ENCODE assay signal across 16 cellular contexts in genomic region chr11:107263865-107264563, GRCh38.
A peak's percentile ranks its signal among the peaks of the same experiment; 100 is the strongest.
DNase-seq lines count a peak whose midpoint lies in the region; ATAC-seq, FAIRE-seq and TF ChIP-seq lines count a peak whose summit lies in the region.
"Had no signal": no experiment of that assay in that cellular context is flagged by ENCODE, and none has a peak within 500 bp of the region (broad histone marks: within the 10 kb centered on the region; RNA-seq: fewer than 3 reads in every experiment).

No MANE protein-coding gene starts in this region.

- H3K9me2 ChIP-seq in PC-3 (replicated peaks; ENCODE audit: low read length), result no peaks in the 10 kb centered on the region

- WGBS in GM12878 (ENCODE audit: insufficient coverage, insufficient replicate concordance, low lambda C conversion rate, missing lambda C conversion rate), result 69% methylated on average over 2 of the region's 2 CpGs

- intact Hi-C loops in GM12878 (cut with micrococcal nuclease; ENCODE audit: unreplicated experiment), result no loop called here
- intact Hi-C loops in PC-3 (cut with micrococcal nuclease), result no loop called here

- TF ChIP-seq EP300 in GM12878 (IDR thresholded peaks at IDR 0.05; ENCODE audit: borderline replicate concordance in 1 of 2, control insufficient read depth in 1 of 2, low read depth in 2 of 2, low read length in 2 of 2), result no peak

- H3K36me3 ChIP-seq in GM12878 (ENCODE audit: control insufficient read depth in 2 of 2, insufficient read depth in 2 of 2, low read length in 1 of 2) (no peaks in the 10 kb centered on the region), PC-3 (ENCODE audit: low read depth, low read length) (no peaks in the 10 kb centered on the region)
- H3K36me3 ChIP-seq: suprapubic skin, WERI-Rb-1 had no signal

- H3K9me3 ChIP-seq in GM12878 (replicated peaks; ENCODE audit: control insufficient read depth, insufficient read depth, low read length) (no peaks in the 10 kb centered on the region), PC-3 (ENCODE audit: low read length) (no peaks in the 10 kb centered on the region)
- H3K9me3 ChIP-seq: suprapubic skin had no signal

- SMC1A ChIA-PET in GM12878 (lab: Charles Lee; ENCODE audit: uncharacterized antibody, unreplicated experiment), result no interaction called here

- H3K4me2 ChIP-seq in GM12878 (ENCODE audit: control insufficient read depth, insufficient read depth) (no peak overlapping the region), PC-3 (ENCODE audit: low read length) (no peak overlapping the region)

- H3K4me3 ChIP-seq in GM12878 (no peak overlapping the region), PC-3 (ENCODE audit: low read length) (no peak overlapping the region)
- H3K4me3 ChIP-seq: suprapubic skin had no signal

- BruUV-seq in GM12878 (replicated peaks; lab: Mats Ljungman, UMichigan) (no TSS peak), PC-3 (replicated peaks; lab: Mats Ljungman, UMichigan) (no TSS peak)

- TF ChIP-seq POLR2A in GM12878 (IDR thresholded peaks at IDR 0.05; ENCODE audit: low read depth, low read length), result no peak

- POLR2A ChIA-PET in GM12878 (lab: Charles Lee), result no interaction called here
- POLR2A ChIA-PET in PC-3 (lab: Charles Lee; ENCODE audit: unreplicated experiment), result no interaction called here

- TF ChIP-seq RAD21 in GM12878 (IDR thresholded peaks at IDR 0.05; ENCODE audit: insufficient read depth, low read depth, low read length), result no peak

- H3K9ac ChIP-seq in GM12878 (ENCODE audit: control insufficient read depth, insufficient read depth, low read length), result no peak overlapping the region
- H3K9ac ChIP-seq in PC-3 (ENCODE audit: low read length), result no peak overlapping the region

- no peaks in the 10 kb centered on the region; a peak in 1 of 4 replicates for H3K27me3 ChIP-seq in GM12878 (replicated peaks in 1 of 2; ENCODE audit: control insufficient read depth in 2 of 2, insufficient read depth in 2 of 2, low read length in 1 of 2)
- no peaks in the 10 kb centered on the region for H3K27me3 ChIP-seq in PC-3 (ENCODE audit: low read length)
- H3K27me3 ChIP-seq: suprapubic skin had no signal

- peak; percentile 9 for DNase-seq in GM12878 (ENCODE audit: low read depth, low spot score)
- no peak for DNase-seq in ureter (ENCODE audit: low spot score)
- no peak for DNase-seq in PC-3
- no peak for DNase-seq in islet precursor cell
- DNase-seq: activated gamma-delta T cell, HCEC 1CT, hypothalamus, NCI-H1436, NCI-H345, WERI-Rb-1 had no signal

- H4K20me1 ChIP-seq in GM12878 (ENCODE audit: control insufficient read depth, insufficient read depth), result no peaks in the 10 kb centered on the region
- H4K20me1 ChIP-seq in PC-3 (ENCODE audit: low read length), result no peaks in the 10 kb centered on the region

- H3K79me2 ChIP-seq in GM12878 (ENCODE audit: control insufficient read depth, insufficient read depth, low read length), result no peaks in the 10 kb centered on the region
- no peaks in the 10 kb centered on the region for H3K79me2 ChIP-seq in PC-3 (ENCODE audit: low read length)

- no peak for TF ChIP-seq CTCF in GM12878 (IDR thresholded peaks at IDR 0.05 in 2 of 3, conservative IDR thresholded peaks at IDR 0.05 in 1 of 3; ENCODE audit: control insufficient read depth in 2 of 3, extremely low read depth in 1 of 3, insufficient read depth in 1 of 3, low read depth in 3 of 3, low read length in 3 of 3)
- TF ChIP-seq CTCF in PC-3 (conservative IDR thresholded peaks at IDR 0.05; ENCODE audit: low read depth, low read length), result no peak

- RAD21 ChIA-PET in GM12878 (lab: Charles Lee; ENCODE audit: unreplicated experiment), result no interaction called here

- H3F3A ChIP-seq in PC-3 (ENCODE audit: low read length, unreplicated experiment), result no peaks in the 10 kb centered on the region

- CTCF ChIA-PET in GM12878 (lab: Yijun Ruan, JAX) (interaction anchor here (0.7 kb wide), 1 partner anchor 507 kb away, joined by 4 read pairs; no protein-coding TSS in a partner anchor), PC-3 (lab: Charles Lee) (no interaction called here)

- FAIRE-seq in GM12878 (lab: Jason Lieb, UNC), result no peak

- in situ Hi-C loops in GM12878 (cut with MboI), result no loop called here

- H3K4me1 ChIP-seq in GM12878 (ENCODE audit: control insufficient read depth, insufficient read depth, low read length) (peaks cover 8% of the 10 kb centered on the region), PC-3 (ENCODE audit: insufficient read depth, low read length) (no peaks in the 10 kb centered on the region)
- H3K4me1 ChIP-seq: suprapubic skin had no signal

- H2AFZ ChIP-seq in GM12878 (ENCODE audit: control insufficient read depth, low read depth, low read length) (no peak overlapping the region), PC-3 (ENCODE audit: low read length) (no peak overlapping the region)

- ATAC-seq in GM18502 (IDR thresholded peaks at IDR 0.05; ENCODE audit: poor library complexity, unreplicated experiment), result peak; percentile 71
- ATAC-seq in GM21360 (IDR thresholded peaks at IDR 0.05; ENCODE audit: unreplicated experiment), result peak; percentile 86
- peak; percentile 72 for ATAC-seq in HG02885 (IDR thresholded peaks at IDR 0.05; ENCODE audit: poor library complexity, unreplicated experiment)
- ATAC-seq in GM12878, result peak; percentile 54
- no peak for ATAC-seq in HG03196 (IDR thresholded peaks at IDR 0.05; ENCODE audit: unreplicated experiment)
- ATAC-seq in PC-3, result no peak
- ATAC-seq: left lobe of liver had no signal

- H3K27ac ChIP-seq in GM12878 (ENCODE audit: control insufficient read depth, insufficient read depth) (no peak overlapping the region), PC-3 (ENCODE audit: low read length) (no peak overlapping the region)
- H3K27ac ChIP-seq: suprapubic skin, WERI-Rb-1 had no signal

TF ChIP-seq in GM12878, 131 proteins besides CTCF, POLR2A, EP300 and RAD21 (continues in another document):
- no peak for TF ChIP-seq ZBTB11 (CRISPR knock-in tag; IDR thresholded peaks at IDR 0.05)
- TF ChIP-seq PAX5 (IDR thresholded peaks at IDR 0.05; ENCODE audit: borderline replicate concordance, low read depth, low read length), result no peak
- no peak for TF ChIP-seq PML (IDR thresholded peaks at IDR 0.05; ENCODE audit: low read length)
- TF ChIP-seq, protein P1, sequence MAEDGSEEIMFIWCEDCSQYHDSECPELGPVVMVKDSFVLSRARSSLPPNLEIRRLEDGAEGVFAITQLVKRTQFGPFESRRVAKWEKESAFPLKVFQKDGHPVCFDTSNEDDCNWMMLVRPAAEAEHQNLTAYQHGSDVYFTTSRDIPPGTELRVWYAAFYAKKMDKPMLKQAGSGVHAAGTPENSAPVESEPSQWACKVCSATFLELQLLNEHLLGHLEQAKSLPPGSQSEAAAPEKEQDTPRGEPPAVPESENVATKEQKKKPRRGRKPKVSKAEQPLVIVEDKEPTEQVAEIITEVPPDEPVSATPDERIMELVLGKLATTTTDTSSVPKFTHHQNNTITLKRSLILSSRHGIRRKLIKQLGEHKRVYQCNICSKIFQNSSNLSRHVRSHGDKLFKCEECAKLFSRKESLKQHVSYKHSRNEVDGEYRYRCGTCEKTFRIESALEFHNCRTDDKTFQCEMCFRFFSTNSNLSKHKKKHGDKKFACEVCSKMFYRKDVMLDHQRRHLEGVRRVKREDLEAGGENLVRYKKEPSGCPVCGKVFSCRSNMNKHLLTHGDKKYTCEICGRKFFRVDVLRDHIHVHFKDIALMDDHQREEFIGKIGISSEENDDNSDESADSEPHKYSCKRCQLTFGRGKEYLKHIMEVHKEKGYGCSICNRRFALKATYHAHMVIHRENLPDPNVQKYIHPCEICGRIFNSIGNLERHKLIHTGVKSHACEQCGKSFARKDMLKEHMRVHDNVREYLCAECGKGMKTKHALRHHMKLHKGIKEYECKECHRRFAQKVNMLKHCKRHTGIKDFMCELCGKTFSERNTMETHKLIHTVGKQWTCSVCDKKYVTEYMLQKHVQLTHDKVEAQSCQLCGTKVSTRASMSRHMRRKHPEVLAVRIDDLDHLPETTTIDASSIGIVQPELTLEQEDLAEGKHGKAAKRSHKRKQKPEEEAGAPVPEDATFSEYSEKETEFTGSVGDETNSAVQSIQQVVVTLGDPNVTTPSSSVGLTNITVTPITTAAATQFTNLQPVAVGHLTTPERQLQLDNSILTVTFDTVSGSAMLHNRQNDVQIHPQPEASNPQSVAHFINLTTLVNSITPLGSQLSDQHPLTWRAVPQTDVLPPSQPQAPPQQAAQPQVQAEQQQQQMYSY (CRISPR knock-in tag; IDR thresholded peaks at IDR 0.05), result no peak
- TF ChIP-seq SPI1 (IDR thresholded peaks at IDR 0.05; ENCODE audit: borderline replicate concordance, insufficient read depth, low read depth, low read length), result peak; percentile 64; the same call in 1 of the 2 replicates
- TF ChIP-seq SMAD1 (IDR thresholded peaks at IDR 0.05; ENCODE audit: low read depth, partially characterized antibody), result no peak
- TF ChIP-seq EED (IDR thresholded peaks at IDR 0.05; ENCODE audit: low read depth), result peak; percentile 49; the same call in 1 of the 2 replicates

Comparison
In these comparisons a context has a peak if more than half of its experiments do, and no peak if none do; other contexts are left out.
1. ATAC-seq: peak in GM18502 (single experiment), GM21360 (single experiment), HG02885 (single experiment) and GM12878 (single experiment); none in HG03196 (single experiment) and PC-3 (single experiment).